8 cellular contexts compared by ENCODE assay signal in the genomic region with DNA sequence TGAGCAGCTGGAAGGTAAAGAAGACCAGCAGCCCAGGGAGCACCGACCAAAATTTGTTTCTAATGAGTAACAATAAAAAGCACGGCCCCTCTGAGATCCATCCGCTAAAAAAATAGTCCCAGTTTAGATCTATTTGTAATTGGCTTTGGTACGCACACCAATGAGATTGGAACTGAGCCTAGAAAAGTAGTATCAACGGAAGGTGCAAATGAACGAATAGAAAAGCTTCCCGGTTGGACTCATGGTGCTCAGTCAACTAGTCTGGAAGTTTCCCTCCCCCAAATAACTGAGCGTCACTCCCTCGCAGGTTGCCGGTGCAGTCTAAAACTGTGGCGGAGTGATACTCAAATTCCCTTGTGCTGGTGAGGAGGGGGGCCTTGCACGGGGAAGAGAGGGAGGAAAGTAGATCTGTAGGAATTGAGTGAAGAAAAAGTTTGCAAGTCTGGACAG. TPM values are rescaled to one million over a fixed set of nuclear protein-coding genes. Genes with fewer than 3 reads are reported as not detected.
DNase-seq lines count a peak whose midpoint lies in the region; ATAC-seq and TF ChIP-seq lines count a peak whose summit lies in the region.

A gene (plus strand): TSS at position 405 of the 450 bp plus-strand sequence. CDS start 288 bp downstream, outside the sequence.

- no peaks in the 10 kb centered on the region for H3K36me3 ChIP-seq in prostate gland

- H3K4me1 ChIP-seq in right cardiac atrium (ENCODE audit: control insufficient read depth, insufficient read depth, low read length) (no peaks in the 10 kb centered on the region), prostate gland (replicated peaks) (no peaks in the 10 kb centered on the region)

- DNase-seq in NCI-H2171 treated with DMSO at 0.1 percent for 48 hours (lab: John Stamatoyannopoulos, UW), result peak; percentile 6
- peak; percentile 74 for DNase-seq in astrocyte of the cerebellum (ENCODE audit: low read depth)
- DNase-seq in right cardiac atrium, result peak; percentile 32 to 62 (median 52)
- peak; percentile 64 for DNase-seq in prostate gland (ENCODE audit: low spot score)
- DNase-seq in GM10266 (ENCODE audit: extremely low spot score), result no peak
- no peak for DNase-seq in stimulated activated CD4-positive, alpha-beta T cell treated with anti-CD3 and anti-CD28 coated beads, Interleukin-4, amount 100 ng/mL, for 24 hours

- peak; percentile 44 for ATAC-seq in GM18511 (IDR thresholded peaks at IDR 0.05; ENCODE audit: unreplicated experiment)
- peak; percentile 86 to 88 for ATAC-seq in right cardiac atrium
- ATAC-seq in HG03175 (IDR thresholded peaks at IDR 0.05; ENCODE audit: unreplicated experiment), result no peak

- H3K27me3 ChIP-seq in right cardiac atrium (ENCODE audit: control insufficient read depth, insufficient read depth) (no peaks in the 10 kb centered on the region), prostate gland (replicated peaks; ENCODE audit: insufficient read depth) (no peaks in the 10 kb centered on the region)

- intact Hi-C loops in right cardiac atrium (cut with DNase I) (no loop called here), prostate gland (cut with DNase I) (no loop called here)

- TF ChIP-seq POLR2A in prostate gland (IDR thresholded peaks at IDR 0.05), result no peak

- in situ Hi-C loops in astrocyte of the cerebellum (cut with HindIII; ENCODE audit: low sequenced_read_pairs), result no loop called here

- no peaks in the 10 kb centered on the region for H3K9me3 ChIP-seq in right cardiac atrium (ENCODE audit: control insufficient read depth, low read length)
- no peaks in the 10 kb centered on the region for H3K9me3 ChIP-seq in prostate gland

- H3K27ac ChIP-seq in right cardiac atrium (ENCODE audit: low read length), result peak within 1 kb of the TSS; percentile 30
- H3K27ac ChIP-seq in prostate gland, result peak within 1 kb of the TSS; percentile 70 to 71

- TF ChIP-seq CTCF in astrocyte of the cerebellum (IDR thresholded peaks at IDR 0.05; ENCODE audit: low read depth, low read length, missing control alignments) (no peak), prostate gland (IDR thresholded peaks at IDR 0.05) (no peak), GM10266 (IDR thresholded peaks at IDR 0.05; ENCODE audit: control insufficient read depth, insufficient read depth, low read depth, missing control alignments) (no peak)

- H3K4me3 ChIP-seq in astrocyte of the cerebellum (ENCODE audit: low read depth, low read length) (peak within 1 kb of the TSS; percentile 68), right cardiac atrium (ENCODE audit: low read length) (peak within 1 kb of the TSS; percentile 86), prostate gland (peak within 1 kb of the TSS; percentile 39 to 40)

- WGBS in right cardiac atrium, result under 1% methylated on average over 12 of the region's 12 CpGs
- 2% methylated on average over 12 of the region's 12 CpGs for WGBS in prostate gland

RNA-seq across cellular contexts. Expression of the gene that starts here (rescaled TPM):
- total RNA-seq in right cardiac atrium (10 to 100 TPM; 18.0 to 30.8 (median 24.5) TPM), prostate gland (10 to 100 TPM; 35.1 to 49.1 TPM)
- polyA plus RNA-seq in right cardiac atrium, result 14.4 TPM

Comparison
In these comparisons a context has a peak if more than half of its experiments do, and no peak if none do; other contexts are left out.
1. DNase-seq: peak in NCI-H2171 treated with DMSO at 0.1 percent for 48 hours (single experiment), astrocyte of the cerebellum (single experiment), right cardiac atrium (3 of 3) and prostate gland (single experiment); none in GM10266 (single experiment) and stimulated activated CD4-positive, alpha-beta T cell treated with anti-CD3 and anti-CD28 coated beads, Interleukin-4, amount 100 ng/mL, for 24 hours (single experiment).
2. Peak in every context shown above with its lines, with median percentiles within 50 percentile points of each other: H3K4me3 ChIP-seq.